Comparison of ENCODE assay signal across 11 cellular contexts in genomic region chr1:56313560-56313959, GRCh38.
"Had no signal": no experiment of that assay in that cellular context is flagged by ENCODE, and none has a peak within 500 bp of the region (broad histone marks: within the 10 kb centered on the region; RNA-seq: fewer than 3 reads in every experiment).

No MANE protein-coding gene starts in this region.

- ATAC-seq: GM23338, HCT116 had no signal

- H3K4me2 ChIP-seq: GM23338 had no signal

- H3K4me3 ChIP-seq: GM23248, GM23338, HAP-1 had no signal

- H2AFZ ChIP-seq: GM23248, GM23338 had no signal

- H3K27ac ChIP-seq: GM23248 had no signal

- DNase-seq: GM23248, GOT3, H7, H9, HCEC 1CT, HFFc6 had no signal

- H3K9me3 ChIP-seq: HAP-1 had no signal

- H3K36me3 ChIP-seq: HAP-1 had no signal

- H3K4me1 ChIP-seq: HAP-1 had no signal

- H3K9ac ChIP-seq: GM23248 had no signal

- FAIRE-seq: H1, H54 had no signal
